In the genomic region with DNA sequence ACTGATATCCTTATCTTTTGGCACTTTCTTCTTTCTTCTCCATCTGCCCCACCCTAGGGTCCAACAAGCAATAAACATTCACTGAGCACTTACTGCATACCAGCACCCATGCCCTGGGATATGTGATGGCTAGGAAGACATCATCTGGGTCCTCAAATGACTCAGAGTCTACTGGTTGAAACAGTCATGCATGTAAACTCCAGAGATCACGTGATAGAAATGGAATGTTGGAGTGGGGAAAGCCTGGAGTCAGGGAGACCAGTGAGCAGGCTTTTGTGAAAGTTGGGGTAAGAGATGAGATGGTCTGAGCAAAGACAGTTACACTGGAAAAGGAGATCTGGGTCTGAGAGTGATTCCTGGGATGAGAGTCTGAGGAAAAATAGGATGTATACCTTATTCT, we compare ENCODE assay signal across 35 cellular contexts.
A peak's percentile ranks its signal among the peaks of the same experiment; 100 is the strongest.
DNase-seq lines count a peak whose midpoint lies in the region; ATAC-seq, FAIRE-seq and TF ChIP-seq lines count a peak whose summit lies in the region.
"Had no signal": no experiment of that assay in that cellular context is flagged by ENCODE, and none has a peak within 500 bp of the region (broad histone marks: within the 10 kb centered on the region; RNA-seq: fewer than 3 reads in every experiment).

No MANE protein-coding gene starts in this region.

- no TSS peak for BruUV-seq in HepG2 (replicated peaks; lab: Mats Ljungman, UMichigan)

- FAIRE-seq in HepG2 (lab: Jason Lieb, UNC): no peak
- FAIRE-seq: endometrium, GM12878 had no signal

- no peak overlapping the region for H3K4me2 ChIP-seq in HepG2 (ENCODE audit: low read depth, low read length)
- H3K4me2 ChIP-seq: BLaER1, smooth muscle cell had no signal

- no peaks in the 10 kb centered on the region for H3K9me3 Mint-ChIP-seq in activated CD4-positive, alpha-beta memory T cell treated with anti-CD3 and anti-CD28 coated beads, Interleukin-2, amount 10 ng/mL, durations not matched to agents 7 days and 5 days

- H3K27ac Mint-ChIP-seq in activated CD4-positive, alpha-beta memory T cell treated with anti-CD3 and anti-CD28 coated beads, Interleukin-2, amount 10 ng/mL, durations not matched to agents 7 days and 5 days: no peak overlapping the region
- H3K27ac Mint-ChIP-seq: activated CD8-positive, alpha-beta memory T cell treated with anti-CD3 and anti-CD28 coated beads, Interleukin-2, amount 10 ng/mL, durations not matched to agents 7 days and 5 days; activated naive CD4-positive, alpha-beta T cell treated with anti-CD3 and anti-CD28 coated beads, Interleukin-2, amount 10 ng/mL, durations not matched to agents 7 days and 5 days; activated T-cell treated with anti-CD3 and anti-CD28 coated beads, Interleukin-2, amount 50 U/mL, for 72 hours; dendritic cell treated with granulocyte-macrophage colony-stimulating factor and Interleukin-4, amounts not matched to agents 40 ng/mL and 50 ng/mL, for 4 days; IgD-negative memory B cell; natural killer cell; type B pancreatic cell had no signal

- H3K9me3 ChIP-seq in HepG2 (ENCODE audit: low read length): no peaks in the 10 kb centered on the region
- no peaks in the 10 kb centered on the region for H3K9me3 ChIP-seq in right lobe of liver
- no peaks in the 10 kb centered on the region for H3K9me3 ChIP-seq in Peyer's patch
- H3K9me3 ChIP-seq: BLaER1, HAP-1 had no signal

- no peak overlapping the region for H3K4me3 Mint-ChIP-seq in activated CD4-positive, alpha-beta memory T cell treated with anti-CD3 and anti-CD28 coated beads, Interleukin-2, amount 10 ng/mL, durations not matched to agents 7 days and 5 days
- H3K4me3 Mint-ChIP-seq: activated CD8-positive, alpha-beta memory T cell treated with anti-CD3 and anti-CD28 coated beads, Interleukin-2, amount 10 ng/mL, durations not matched to agents 7 days and 5 days; activated naive CD4-positive, alpha-beta T cell treated with anti-CD3 and anti-CD28 coated beads, Interleukin-2, amount 10 ng/mL, durations not matched to agents 7 days and 5 days; activated T-cell treated with anti-CD3 and anti-CD28 coated beads, Interleukin-2, amount 50 U/mL, for 72 hours; dendritic cell treated with granulocyte-macrophage colony-stimulating factor and Interleukin-4, amounts not matched to agents 40 ng/mL and 50 ng/mL, for 4 days; IgD-negative memory B cell; natural killer cell; type B pancreatic cell had no signal

- H4K20me1 ChIP-seq in HepG2 (ENCODE audit: insufficient read depth, low read length): no peaks in the 10 kb centered on the region
- H4K20me1 ChIP-seq: BLaER1 had no signal

- H3K36me3 Mint-ChIP-seq in activated CD4-positive, alpha-beta memory T cell treated with anti-CD3 and anti-CD28 coated beads, Interleukin-2, amount 10 ng/mL, durations not matched to agents 7 days and 5 days (ENCODE audit: low read depth): no peaks in the 10 kb centered on the region
- H3K36me3 Mint-ChIP-seq: activated CD8-positive, alpha-beta memory T cell treated with anti-CD3 and anti-CD28 coated beads, Interleukin-2, amount 10 ng/mL, durations not matched to agents 7 days and 5 days; activated naive CD4-positive, alpha-beta T cell treated with anti-CD3 and anti-CD28 coated beads, Interleukin-2, amount 10 ng/mL, durations not matched to agents 7 days and 5 days; IgD-negative memory B cell; natural killer cell; type B pancreatic cell had no signal

- H3K27me3 ChIP-seq in HepG2 (ENCODE audit: control insufficient read depth in 1 of 2, insufficient read depth in 2 of 2, low read length in 2 of 2) (no peaks in the 10 kb centered on the region), right lobe of liver (no peaks in the 10 kb centered on the region), Peyer's patch (no peaks in the 10 kb centered on the region)
- H3K27me3 ChIP-seq: BLaER1 had no signal

- POLR2A ChIA-PET in HepG2 (lab: Yijun Ruan, JAX): no interaction called here
- POLR2A ChIA-PET in activated CD4-positive, alpha-beta memory T cell treated with anti-CD3 and anti-CD28 coated beads, Interleukin-2, amount 10 ng/mL, durations not matched to agents 7 days and 5 days (lab: Charles Lee): no interaction called here

- intact Hi-C loops in HepG2 (cut with micrococcal nuclease; ENCODE audit: unreplicated experiment): no loop called here
- intact Hi-C loops in right lobe of liver (cut with DNase I): no loop called here

- DNase-seq in HepG2 (ENCODE audit: low spot score): no peak
- DNase-seq in right lobe of liver: no peak
- peak; percentile 60 for DNase-seq in RPMI7951 (ENCODE audit: low read depth)
- peak; percentile 7 for DNase-seq in fibroblast of mammary gland (ENCODE audit: low read depth)
- DNase-seq in Peyer's patch: no peak
- DNase-seq in ecto neural progenitor cell (ENCODE audit: low spot score): no peak
- DNase-seq in activated CD4-positive, alpha-beta memory T cell treated with anti-CD3 and anti-CD28 coated beads, Interleukin-2, amount 10 ng/mL, durations not matched to agents 7 days and 5 days: no peak
- DNase-seq: 8988T; activated CD4-positive, alpha-beta T cell treated with anti-CD3 and anti-CD28 coated beads for 48 hours; activated CD8-positive, alpha-beta memory T cell treated with anti-CD3 and anti-CD28 coated beads, Interleukin-2, amount 10 ng/mL, durations not matched to agents 7 days and 5 days; activated naive CD4-positive, alpha-beta T cell treated with anti-CD3 and anti-CD28 coated beads, Interleukin-2, amount 10 ng/mL, durations not matched to agents 7 days and 5 days; activated T-cell treated with anti-CD3 and anti-CD28 coated beads, Interleukin-2, amount 50 U/mL, for 72 hours; amygdala; central memory CD4-positive, alpha-beta T cell; COR-L47; head of caudate nucleus; MM.1S; natural killer cell; NCI-H1436; NCI-H524; NK-92 treated with Interleukin-12 subunit alpha and Interleukin-12 subunit beta, amount 100 ng/mL, for 24 hours; T-helper 2 cell had no signal

- H3K4me1 Mint-ChIP-seq in activated CD4-positive, alpha-beta memory T cell treated with anti-CD3 and anti-CD28 coated beads, Interleukin-2, amount 10 ng/mL, durations not matched to agents 7 days and 5 days: no peaks in the 10 kb centered on the region
- H3K4me1 Mint-ChIP-seq: activated CD8-positive, alpha-beta memory T cell treated with anti-CD3 and anti-CD28 coated beads, Interleukin-2, amount 10 ng/mL, durations not matched to agents 7 days and 5 days; activated naive CD4-positive, alpha-beta T cell treated with anti-CD3 and anti-CD28 coated beads, Interleukin-2, amount 10 ng/mL, durations not matched to agents 7 days and 5 days; natural killer cell had no signal

- H3K4me1 ChIP-seq in HepG2 (ENCODE audit: insufficient read depth, low read length) (no peaks in the 10 kb centered on the region), right lobe of liver (no peaks in the 10 kb centered on the region), Peyer's patch (no peaks in the 10 kb centered on the region)
- H3K4me1 ChIP-seq: BLaER1 had no signal

- in situ Hi-C loops in HepG2 (cut with HindIII; ENCODE audit: extremely low pct_ligation_motif_present, low pct_unique_long_range_greater_than_20kb): loop anchor here (25.0 kb wide), 1 partner anchor 453 kb away; no protein-coding TSS in a partner anchor

- CTCF ChIA-PET in HepG2 (lab: Yijun Ruan, JAX; ENCODE audit: low intra/inter-chr PET ratio, low total read pairs): no interaction called here
- CTCF ChIA-PET in activated CD4-positive, alpha-beta memory T cell treated with anti-CD3 and anti-CD28 coated beads, Interleukin-2, amount 10 ng/mL, durations not matched to agents 7 days and 5 days (lab: Charles Lee): no interaction called here

- H3K36me3 ChIP-seq in HepG2 (replicated peaks in 1 of 2; ENCODE audit: control insufficient read depth in 1 of 2, insufficient read depth in 2 of 2, low read length in 2 of 2) (no peaks in the 10 kb centered on the region), right lobe of liver (no peaks in the 10 kb centered on the region), Peyer's patch (no peaks in the 10 kb centered on the region)
- H3K36me3 ChIP-seq: BLaER1, HAP-1 had no signal

- no peak overlapping the region for H3K9ac ChIP-seq in HepG2 (ENCODE audit: insufficient read depth, low read depth, low read length)
- H3K9ac ChIP-seq: BLaER1 had no signal

- H2AFZ ChIP-seq in HepG2 (ENCODE audit: low read length): no peak overlapping the region

- TF ChIP-seq EP300 in HepG2 (IDR thresholded peaks at IDR 0.05; ENCODE audit: low read depth in 2 of 2, low read length in 2 of 2) (no peak), HepG2 (CRISPR knock-in tag; IDR thresholded peaks at IDR 0.05; ENCODE audit: borderline replicate concordance) (no peak)

- H3K27ac ChIP-seq in HepG2 (ENCODE audit: extremely low read length, insufficient read depth, low read length) (no peak overlapping the region), right lobe of liver (no peak overlapping the region), Peyer's patch (no peak overlapping the region)
- H3K27ac ChIP-seq: BLaER1, HL-60, SK-N-MC had no signal

- WGBS in HepG2 (ENCODE audit: low lambda C conversion rate): 0% methylated on average over 1 of the region's 1 CpG
- WGBS in right lobe of liver (ENCODE audit: insufficient coverage, low coverage, low lambda C conversion rate, missing lambda C conversion rate): 38% methylated on average over 1 of the region's 1 CpG

- H3K4me3 ChIP-seq in HepG2 (replicated peaks in 1 of 3; ENCODE audit: insufficient read depth in 1 of 3, low read depth in 2 of 3, low read length in 3 of 3) (no peak overlapping the region), right lobe of liver (no peak overlapping the region), fibroblast of mammary gland (ENCODE audit: control insufficient read depth, low read depth, low read length) (no peak overlapping the region), Peyer's patch (no peak overlapping the region)
- H3K4me3 ChIP-seq: BLaER1, GM12878, HAP-1, SK-N-MC, smooth muscle cell had no signal

- H3K79me2 ChIP-seq in HepG2 (ENCODE audit: insufficient read depth, low read length): no peaks in the 10 kb centered on the region

- H3K27me3 Mint-ChIP-seq in activated CD4-positive, alpha-beta memory T cell treated with anti-CD3 and anti-CD28 coated beads, Interleukin-2, amount 10 ng/mL, durations not matched to agents 7 days and 5 days: no peaks in the 10 kb centered on the region
- H3K27me3 Mint-ChIP-seq: activated CD8-positive, alpha-beta memory T cell treated with anti-CD3 and anti-CD28 coated beads, Interleukin-2, amount 10 ng/mL, durations not matched to agents 7 days and 5 days; activated naive CD4-positive, alpha-beta T cell treated with anti-CD3 and anti-CD28 coated beads, Interleukin-2, amount 10 ng/mL, durations not matched to agents 7 days and 5 days; dendritic cell treated with granulocyte-macrophage colony-stimulating factor and Interleukin-4, amounts not matched to agents 40 ng/mL and 50 ng/mL, for 4 days; IgD-negative memory B cell had no signal

- no peak for ATAC-seq in HepG2
- no peak for ATAC-seq in right lobe of liver
- no peak for ATAC-seq in GM19324 (IDR thresholded peaks at IDR 0.05; ENCODE audit: low FRiP score, unreplicated experiment)
- ATAC-seq: activated CD8-positive, alpha-beta memory T cell treated with anti-CD3 and anti-CD28 coated beads, Interleukin-2, amount 10 ng/mL, durations not matched to agents 7 days and 5 days; activated T-cell treated with anti-CD3 and anti-CD28 coated beads, Interleukin-2, amount 50 U/mL, for 72 hours; GM12878; left lobe of liver; natural killer cell; Panc1 had no signal

- no peak for TF ChIP-seq POLR2A in HepG2 (IDR thresholded peaks at IDR 0.05; ENCODE audit: insufficient read depth in 1 of 2, low read depth in 2 of 2, low read length in 2 of 2)
- no peak for TF ChIP-seq POLR2A in right lobe of liver (IDR thresholded peaks at IDR 0.05)
- TF ChIP-seq POLR2A in Peyer's patch (IDR thresholded peaks at IDR 0.05): no peak

- TF ChIP-seq RAD21 in HepG2 (CRISPR knock-in tag; IDR thresholded peaks at IDR 0.05): no peak

- TF ChIP-seq CTCF in HepG2 (CRISPR knock-in tag; IDR thresholded peaks at IDR 0.05): no peak
- TF ChIP-seq CTCF in right lobe of liver (IDR thresholded peaks at IDR 0.05): no peak
- TF ChIP-seq CTCF in fibroblast of mammary gland (conservative IDR thresholded peaks at IDR 0.05; ENCODE audit: control insufficient read depth, insufficient read depth, low read depth, low read length): no peak
- no peak for TF ChIP-seq CTCF in Peyer's patch (IDR thresholded peaks at IDR 0.05)

Comparison
In these comparisons a context has a peak if more than half of its experiments do, and no peak if none do; other contexts are left out.
1. DNase-seq: peak in RPMI7951 (single experiment) and fibroblast of mammary gland (single experiment); none in HepG2 (single experiment), right lobe of liver (0 of 3), Peyer's patch (0 of 3), ecto neural progenitor cell (single experiment) and activated CD4-positive, alpha-beta memory T cell treated with anti-CD3 and anti-CD28 coated beads, Interleukin-2, amount 10 ng/mL, durations not matched to agents 7 days and 5 days (single experiment).